In the genomic region with DNA sequence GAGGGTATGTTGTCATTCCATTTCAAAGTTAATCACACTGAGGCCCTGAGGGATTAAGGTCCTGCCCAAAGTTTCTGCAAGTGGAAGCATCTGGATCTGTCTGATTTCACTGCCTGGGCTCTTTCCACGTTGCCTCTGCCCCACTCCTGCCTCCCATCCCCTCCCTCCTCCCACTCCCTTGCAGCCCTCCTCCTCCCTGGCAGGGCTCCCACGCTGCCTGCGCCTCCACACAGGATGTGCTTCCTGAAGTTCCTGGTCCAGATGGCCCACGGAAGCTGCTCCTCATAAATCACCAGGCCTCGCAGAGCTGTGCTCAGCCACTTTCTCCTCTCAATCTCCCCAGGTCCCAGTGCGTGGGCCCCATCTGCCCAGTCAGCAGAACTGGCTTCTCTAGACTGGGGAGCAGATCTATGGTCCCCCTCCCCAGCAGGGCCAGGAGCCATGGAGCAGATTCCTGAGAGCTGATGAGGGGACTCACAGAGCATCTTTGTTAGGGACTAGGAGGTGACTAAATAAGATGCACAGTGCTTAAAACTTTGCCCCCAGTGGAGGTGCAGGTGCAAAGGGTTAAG, we compare ENCODE assay signal across 1 cellular context.
TF ChIP-seq lines count a peak whose summit lies in the region.

No MANE protein-coding gene starts in this region.

TF ChIP-seq in IMR-90, 13 proteins besides CTCF, POLR2A, EP300 and RAD21 (continued from another document):
- TF ChIP-seq SMC3 (IDR thresholded peaks at IDR 0.05; ENCODE audit: low read depth, low read length) = no peak
- TF ChIP-seq, protein P1, sequence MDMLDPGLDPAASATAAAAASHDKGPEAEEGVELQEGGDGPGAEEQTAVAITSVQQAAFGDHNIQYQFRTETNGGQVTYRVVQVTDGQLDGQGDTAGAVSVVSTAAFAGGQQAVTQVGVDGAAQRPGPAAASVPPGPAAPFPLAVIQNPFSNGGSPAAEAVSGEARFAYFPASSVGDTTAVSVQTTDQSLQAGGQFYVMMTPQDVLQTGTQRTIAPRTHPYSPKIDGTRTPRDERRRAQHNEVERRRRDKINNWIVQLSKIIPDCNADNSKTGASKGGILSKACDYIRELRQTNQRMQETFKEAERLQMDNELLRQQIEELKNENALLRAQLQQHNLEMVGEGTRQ (IDR thresholded peaks at IDR 0.05; ENCODE audit: low read depth, low read length) = no peak
